13 cellular contexts compared by ENCODE assay signal in genomic region chr1:91537281-91538069, GRCh38. TPM values are rescaled to one million over a fixed set of nuclear protein-coding genes. Genes with fewer than 3 reads are reported as not detected.
DNase-seq lines count a peak whose midpoint lies in the region; ATAC-seq and TF ChIP-seq lines count a peak whose summit lies in the region.
"Had no signal": no experiment of that assay in that cellular context is flagged by ENCODE, and none has a peak within 500 bp of the region (broad histone marks: within the 10 kb centered on the region; RNA-seq: fewer than 3 reads in every experiment).

No MANE protein-coding gene starts in this region.

- H3K4me1 Mint-ChIP-seq in stimulated activated memory B cell treated with anti-CD40 and anti-IgM and Interleukin-4, amounts not matched to agents 10 μg/mL and 1 μg/mL and 100 μg/mL, for 72 hours, result no peaks in the 10 kb centered on the region
- peaks cover 16% of the 10 kb centered on the region for H3K4me1 Mint-ChIP-seq in activated naive CD8-positive, alpha-beta T cell treated with anti-CD3 and anti-CD28 coated beads, Interleukin-2, amount 50 U/mL, for 24 hours

- DNase-seq in NCI-H82 (lab: John Stamatoyannopoulos, UW) (peak; percentile 28), NCI-H82 treated with DMSO at 0.1 percent for 48 hours (lab: John Stamatoyannopoulos, UW; ENCODE audit: unreplicated experiment) (no peak), breast epithelium (ENCODE audit: low spot score in 2 of 2) (peak in 1 of 2 donors; percentile 52), kidney glomerular epithelial cell (lab: John Stamatoyannopoulos, UW) (peak; percentile 7), upper lobe of right lung (no peak)
- no peak for DNase-seq in activated naive CD8-positive, alpha-beta T cell treated with anti-CD3 and anti-CD28 coated beads, Interleukin-2, amount 50 U/mL, for 24 hours
- DNase-seq: DND-41, islet precursor cell, NCI-H187 had no signal

- intact Hi-C loops in breast epithelium (cut with DNase I; ENCODE audit: low total_unique reads), result no loop called here
- intact Hi-C loops in upper lobe of right lung (cut with DNase I), result no loop called here

- no peak overlapping the region for H3K27ac Mint-ChIP-seq in stimulated activated memory B cell treated with anti-CD40 and anti-IgM and Interleukin-4, amounts not matched to agents 10 μg/mL and 1 μg/mL and 100 μg/mL, for 72 hours
- H3K27ac Mint-ChIP-seq in activated naive CD8-positive, alpha-beta T cell treated with anti-CD3 and anti-CD28 coated beads, Interleukin-2, amount 50 U/mL, for 24 hours, result no peak overlapping the region
- H3K27ac Mint-ChIP-seq: stimulated activated naive CD8-positive, alpha-beta T cell treated with anti-CD3 and anti-CD28 coated beads, Interleukin-15, Interleukin-2, amounts not matched to agents 100 ng/mL and 50 ng/mL, for 24 hours had no signal

- TF ChIP-seq POLR2A in breast epithelium (IDR thresholded peaks at IDR 0.05), result no peak

- ATAC-seq in upper lobe of right lung (peak; percentile 68), GM18868 (IDR thresholded peaks at IDR 0.05; ENCODE audit: unreplicated experiment) (no peak)
- ATAC-seq in stimulated activated memory B cell treated with anti-CD40 and anti-IgM and Interleukin-4, amounts not matched to agents 10 μg/mL and 1 μg/mL and 100 μg/mL, for 72 hours, result no peak
- no peak for ATAC-seq in activated naive CD8-positive, alpha-beta T cell treated with anti-CD3 and anti-CD28 coated beads, Interleukin-2, amount 50 U/mL, for 24 hours

- H3K9me3 ChIP-seq in breast epithelium (no peaks in the 10 kb centered on the region), upper lobe of right lung (no peaks in the 10 kb centered on the region)
- H3K9me3 ChIP-seq: adrenal gland had no signal

- TF ChIP-seq CTCF in breast epithelium (IDR thresholded peaks at IDR 0.05) (no peak), upper lobe of right lung (IDR thresholded peaks at IDR 0.05) (no peak)

- H3K27me3 ChIP-seq in breast epithelium (no peaks in the 10 kb centered on the region), upper lobe of right lung (no peaks in the 10 kb centered on the region)
- H3K27me3 ChIP-seq: adrenal gland had no signal

- H3K4me1 ChIP-seq in breast epithelium (no peaks in the 10 kb centered on the region), upper lobe of right lung (peaks cover 10% of the 10 kb centered on the region)

- H3K27ac ChIP-seq in breast epithelium (peak overlapping the region; percentile 57 to 82), upper lobe of right lung (peak overlapping the region; percentile 11)
- H3K27ac ChIP-seq: adrenal gland had no signal

- no peaks in the 10 kb centered on the region for H3K36me3 Mint-ChIP-seq in stimulated activated memory B cell treated with anti-CD40 and anti-IgM and Interleukin-4, amounts not matched to agents 10 μg/mL and 1 μg/mL and 100 μg/mL, for 72 hours
- no peaks in the 10 kb centered on the region for H3K36me3 Mint-ChIP-seq in activated naive CD8-positive, alpha-beta T cell treated with anti-CD3 and anti-CD28 coated beads, Interleukin-2, amount 50 U/mL, for 24 hours (ENCODE audit: low read depth)

- H3K27me3 Mint-ChIP-seq in stimulated activated memory B cell treated with anti-CD40 and anti-IgM and Interleukin-4, amounts not matched to agents 10 μg/mL and 1 μg/mL and 100 μg/mL, for 72 hours, result no peaks in the 10 kb centered on the region
- H3K27me3 Mint-ChIP-seq in activated naive CD8-positive, alpha-beta T cell treated with anti-CD3 and anti-CD28 coated beads, Interleukin-2, amount 50 U/mL, for 24 hours, result no peaks in the 10 kb centered on the region
- H3K27me3 Mint-ChIP-seq: stimulated activated naive CD8-positive, alpha-beta T cell treated with anti-CD3 and anti-CD28 coated beads, Interleukin-15, Interleukin-2, amounts not matched to agents 100 ng/mL and 50 ng/mL, for 24 hours had no signal

- H3K4me3 ChIP-seq in breast epithelium (no peak overlapping the region), upper lobe of right lung (no peak overlapping the region)
- H3K4me3 ChIP-seq: adrenal gland had no signal

- no peak overlapping the region for H3K4me3 Mint-ChIP-seq in stimulated activated memory B cell treated with anti-CD40 and anti-IgM and Interleukin-4, amounts not matched to agents 10 μg/mL and 1 μg/mL and 100 μg/mL, for 72 hours
- H3K4me3 Mint-ChIP-seq in activated naive CD8-positive, alpha-beta T cell treated with anti-CD3 and anti-CD28 coated beads, Interleukin-2, amount 50 U/mL, for 24 hours, result no peak overlapping the region
- H3K4me3 Mint-ChIP-seq: stimulated activated naive CD8-positive, alpha-beta T cell treated with anti-CD3 and anti-CD28 coated beads, Interleukin-15, Interleukin-2, amounts not matched to agents 100 ng/mL and 50 ng/mL, for 24 hours had no signal

- H3K9me3 Mint-ChIP-seq in stimulated activated memory B cell treated with anti-CD40 and anti-IgM and Interleukin-4, amounts not matched to agents 10 μg/mL and 1 μg/mL and 100 μg/mL, for 72 hours, result no peaks in the 10 kb centered on the region
- H3K9me3 Mint-ChIP-seq in activated naive CD8-positive, alpha-beta T cell treated with anti-CD3 and anti-CD28 coated beads, Interleukin-2, amount 50 U/mL, for 24 hours, result no peaks in the 10 kb centered on the region
- H3K9me3 Mint-ChIP-seq: stimulated activated naive CD8-positive, alpha-beta T cell treated with anti-CD3 and anti-CD28 coated beads, Interleukin-15, Interleukin-2, amounts not matched to agents 100 ng/mL and 50 ng/mL, for 24 hours had no signal

- no peaks in the 10 kb centered on the region for H3K36me3 ChIP-seq in breast epithelium
- H3K36me3 ChIP-seq in upper lobe of right lung, result no peaks in the 10 kb centered on the region
- H3K36me3 ChIP-seq: adrenal gland had no signal

RNA-seq across cellular contexts. Expression of gene CDC7, which starts 36.8 kb away (rescaled TPM):
- 1 to 10 TPM in 2 of 3 donors, under 1 TPM in 1; 0.48 to 4.9 (median 4.1) TPM for total RNA-seq in breast epithelium
- 4.3 TPM for total RNA-seq in upper lobe of right lung

Comparison
In these comparisons a context has a peak if more than half of its experiments do, and no peak if none do; other contexts are left out.
1. DNase-seq: peak in NCI-H82 (single experiment) and kidney glomerular epithelial cell (single experiment); none in NCI-H82 treated with DMSO at 0.1 percent for 48 hours (single experiment), upper lobe of right lung (single experiment) and activated naive CD8-positive, alpha-beta T cell treated with anti-CD3 and anti-CD28 coated beads, Interleukin-2, amount 50 U/mL, for 24 hours (single experiment).